ENCODE assay signal across 29 cellular contexts in genomic region chr16:21117567-21117966, GRCh38. TPM values are rescaled to one million over a fixed set of nuclear protein-coding genes. Genes with fewer than 3 reads are reported as not detected.
"Had no signal": no experiment of that assay in that cellular context is flagged by ENCODE, and none has a peak within 500 bp of the region (broad histone marks: within the 10 kb centered on the region; RNA-seq: fewer than 3 reads in every experiment).

No MANE protein-coding gene starts in this region.

- H3K27me3 ChIP-seq: adrenal gland, ascending aorta, brain microvascular endothelial cell, gastrocnemius medialis, sigmoid colon, vagina had no signal

- ATAC-seq: activated T-cell treated with anti-CD3 and anti-CD28 coated beads, Interleukin-2, amount 50 U/mL, for 4 hours; esophagus mucosa; gastrocnemius medialis; left cardiac atrium; T-cell had no signal

- H3K4me2 ChIP-seq: smooth muscle cell had no signal

- H3K4me1 ChIP-seq: adrenal gland, ascending aorta, gastrocnemius medialis, sigmoid colon, vagina had no signal

- H3K4me3 ChIP-seq: adrenal gland, ascending aorta, gastrocnemius medialis, sigmoid colon, smooth muscle cell, thoracic aorta, vagina had no signal

- H3K27ac Mint-ChIP-seq: activated naive CD4-positive, alpha-beta T cell treated with anti-CD3 and anti-CD28 coated beads, Interleukin-2, amount 10 ng/mL, durations not matched to agents 7 days and 5 days; T-cell; type B pancreatic cell had no signal

- H3K4me3 Mint-ChIP-seq: activated naive CD4-positive, alpha-beta T cell treated with anti-CD3 and anti-CD28 coated beads, Interleukin-2, amount 10 ng/mL, durations not matched to agents 7 days and 5 days; neural crest cell; type B pancreatic cell had no signal

- H3K9me3 Mint-ChIP-seq: neural crest cell, type B pancreatic cell had no signal

- H3K36me3 Mint-ChIP-seq: activated naive CD4-positive, alpha-beta T cell treated with anti-CD3 and anti-CD28 coated beads, Interleukin-2, amount 10 ng/mL, durations not matched to agents 7 days and 5 days; type B pancreatic cell had no signal

- H3K36me3 ChIP-seq: adrenal gland, ascending aorta, brain microvascular endothelial cell, gastrocnemius medialis, sigmoid colon, thoracic aorta, vagina had no signal

- H3K9me3 ChIP-seq: adrenal gland, ascending aorta, gastrocnemius medialis, sigmoid colon, thoracic aorta, vagina had no signal

- H3K27ac ChIP-seq: adrenal gland, ascending aorta, brain microvascular endothelial cell, gastrocnemius medialis, sigmoid colon, thoracic aorta, vagina had no signal

- H3K27me3 Mint-ChIP-seq: activated naive CD4-positive, alpha-beta T cell treated with anti-CD3 and anti-CD28 coated beads, Interleukin-2, amount 10 ng/mL, durations not matched to agents 7 days and 5 days; type B pancreatic cell had no signal

- DNase-seq: activated CD8-positive, alpha-beta memory T cell treated with anti-CD3 and anti-CD28 coated beads, Interleukin-2, amount 50 U/mL, for 48 hours; activated naive CD4-positive, alpha-beta T cell treated with anti-CD3 and anti-CD28 coated beads, Interleukin-2, amount 10 ng/mL, durations not matched to agents 7 days and 5 days; activated T-cell treated with anti-CD3 and anti-CD28 coated beads, Interleukin-2, amount 50 U/mL, for 4 hours; adrenal gland; brain microvascular endothelial cell; central memory CD4-positive, alpha-beta T cell; dermis blood vessel endothelial cell; effector CD8-positive, alpha-beta T cell; gastrocnemius medialis; hippocampal formation; left cardiac atrium; mesenchymal stem cell; occipital lobe; posterior cingulate gyrus; sigmoid colon; stimulated activated CD4-positive, alpha-beta T cell treated with anti-CD3 and anti-CD28 coated beads, Interleukin-2, amount 100 ng/mL, for 48 hours; stimulated activated CD8-positive, alpha-beta memory T cell treated with anti-CD3 and anti-CD28 coated beads, Interleukin-4, amount 100 ng/mL, for 48 hours; stimulated activated naive CD4-positive, alpha-beta T cell; T-cell; T-helper 9 cell had no signal

RNA-seq across cellular contexts. Expression of gene DNAH3, which starts 33.1 kb away (rescaled TPM):
- total RNA-seq: activated T-cell treated with anti-CD3 and anti-CD28 coated beads, Interleukin-2, amount 50 U/mL, for 4 hours; dermis blood vessel endothelial cell; liver; mononuclear cell; sigmoid colon; smooth muscle cell; T-cell; thoracic aorta had no signal
- polyA plus RNA-seq: liver, smooth muscle cell had no signal
